Comparison of ENCODE assay signal across 23 cellular contexts in the genomic region with DNA sequence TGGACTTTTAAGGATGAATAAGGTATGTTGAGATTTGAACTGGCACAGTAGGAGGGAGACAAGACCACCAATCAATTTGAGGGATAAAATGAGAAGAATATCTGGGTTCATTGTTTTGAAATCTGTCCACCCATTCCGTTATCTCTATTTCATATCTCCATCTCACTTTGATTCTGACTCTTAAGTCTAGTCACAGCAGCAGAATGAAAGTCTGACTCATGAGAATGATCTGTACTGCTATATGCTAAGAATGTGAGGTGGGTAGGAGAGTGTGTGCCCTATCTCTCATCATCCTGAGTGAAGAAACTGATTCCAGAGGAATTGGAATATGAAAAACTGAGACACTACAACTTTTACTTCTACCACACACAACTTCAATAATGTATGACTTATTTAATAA.
A peak's percentile ranks its signal among the peaks of the same experiment; 100 is the strongest.
DNase-seq lines count a peak whose midpoint lies in the region; ATAC-seq and TF ChIP-seq lines count a peak whose summit lies in the region.
"Had no signal": no experiment of that assay in that cellular context is flagged by ENCODE, and none has a peak within 500 bp of the region (broad histone marks: within the 10 kb centered on the region; RNA-seq: fewer than 3 reads in every experiment).

No MANE protein-coding gene starts in this region.

- H3K27me3 ChIP-seq in RWPE2 (ENCODE audit: insufficient read depth, poor library complexity, severe bottlenecking) (no peaks in the 10 kb centered on the region), skeletal muscle satellite cell (ENCODE audit: control insufficient read depth, insufficient read depth, low read length) (no peaks in the 10 kb centered on the region)
- H3K27me3 ChIP-seq: adrenal gland, dorsolateral prefrontal cortex, MG63, neural progenitor cell, uterus had no signal

- peaks cover 37% of the 10 kb centered on the region for H3K4me1 ChIP-seq in RWPE2 (ENCODE audit: insufficient read depth, poor library complexity, severe bottlenecking)
- H3K4me1 ChIP-seq in skeletal muscle satellite cell (ENCODE audit: control insufficient read depth, insufficient read depth, low read length), result peaks cover 27% of the 10 kb centered on the region
- H3K4me1 ChIP-seq: adrenal gland, neural progenitor cell, uterus had no signal

- no peaks in the 10 kb centered on the region for H3K9me3 ChIP-seq in RWPE2 (ENCODE audit: severe bottlenecking)
- H3K9me3 ChIP-seq in skeletal muscle satellite cell (replicated peaks; ENCODE audit: low read length), result no peaks in the 10 kb centered on the region
- H3K9me3 ChIP-seq: adrenal gland, MG63, uterus had no signal

- peak overlapping the region; percentile 34 for H3K9ac ChIP-seq in skeletal muscle satellite cell (ENCODE audit: low read depth, low read length)
- H3K9ac ChIP-seq: neural progenitor cell had no signal

- TF ChIP-seq CTCF in RWPE2 (IDR thresholded peaks at IDR 0.05; ENCODE audit: poor library complexity, severe bottlenecking) (no peak), fibroblast of mammary gland (conservative IDR thresholded peaks at IDR 0.05; ENCODE audit: control insufficient read depth, insufficient read depth, low read depth, low read length) (no peak), GM10248 (IDR thresholded peaks at IDR 0.05; ENCODE audit: control extremely low read depth, extremely low read depth, low read depth, missing control alignments) (no peak)

- peak; percentile 44 for DNase-seq in HS-5 (ENCODE audit: low read depth)
- no peak for DNase-seq in RWPE2 (ENCODE audit: low spot score)
- DNase-seq in fibroblast of mammary gland (ENCODE audit: low read depth), result peak; percentile 57
- no peak for DNase-seq in Right ventricle myocardium superior
- DNase-seq in DMS114 treated with DMSO at 0.1 percent for 48 hours (lab: John Stamatoyannopoulos, UW; ENCODE audit: unreplicated experiment), result no peak
- no peak for DNase-seq in GM10248 (ENCODE audit: extremely low spot score)
- DNase-seq: activated CD4-positive, CD25-positive, alpha-beta regulatory T cell; activated CD8-positive, alpha-beta T cell treated with anti-CD3 and anti-CD28 coated beads, Interleukin-2, amount 10 ng/mL, durations not matched to agents 7 days and 5 days; adrenal gland; caudate nucleus; CD8-positive, alpha-beta T cell; DMS53; dorsolateral prefrontal cortex; foreskin melanocyte; hippocampal formation; MG63; NCI-H1417; NCI-H524 treated with DMSO at 0.1 percent for 48 hours; stimulated activated CD4-positive, alpha-beta T cell treated with anti-CD3 and anti-CD28 coated beads, Interleukin-1b, Interleukin-23, amount 100 ng/mL, for 48 hours; uterus had no signal

- CTCF ChIA-PET in GM10248 (lab: Yijun Ruan, JAX), result no interaction called here

- H3K36me3 ChIP-seq in RWPE2 (ENCODE audit: low read depth) (no peaks in the 10 kb centered on the region), skeletal muscle satellite cell (ENCODE audit: insufficient read depth, low read length) (no peaks in the 10 kb centered on the region)
- H3K36me3 ChIP-seq: adrenal gland, MG63, neural progenitor cell, uterus had no signal

- POLR2A ChIA-PET in GM10248 (lab: Yijun Ruan, JAX), result no interaction called here

- intact Hi-C loops in Right ventricle myocardium superior (cut with DNase I), result no loop called here

- peak overlapping the region; percentile 88 for H3K27ac ChIP-seq in RWPE2 (ENCODE audit: poor library complexity, severe bottlenecking)
- H3K27ac ChIP-seq: adrenal gland, dorsolateral prefrontal cortex, neural progenitor cell, uterus had no signal

- ATAC-seq in RWPE2 (ENCODE audit: low read depth) (peak; percentile 82), Right ventricle myocardium superior (ENCODE audit: poor library complexity) (no peak)
- ATAC-seq: activated CD8-positive, alpha-beta T cell treated with anti-CD3 and anti-CD28 coated beads, Interleukin-2, amount 10 ng/mL, durations not matched to agents 7 days and 5 days; CD8-positive, alpha-beta T cell had no signal

- H3K4me2 ChIP-seq in skeletal muscle satellite cell (ENCODE audit: low read length), result peak overlapping the region; percentile 3
- H3K4me2 ChIP-seq: neural progenitor cell had no signal

- H3K4me3 ChIP-seq in RWPE2 (ENCODE audit: severe bottlenecking) (no peak overlapping the region), fibroblast of mammary gland (ENCODE audit: control insufficient read depth, low read depth, low read length) (no peak overlapping the region), skeletal muscle satellite cell (ENCODE audit: low read length) (no peak overlapping the region)
- H3K4me3 ChIP-seq: adrenal gland, dorsolateral prefrontal cortex, lung, MG63, neural progenitor cell, uterus had no signal

Comparison
In these comparisons a context has a peak if more than half of its experiments do, and no peak if none do; other contexts are left out.
1. DNase-seq: peak in HS-5 (single experiment) and fibroblast of mammary gland (single experiment); none in RWPE2 (single experiment), Right ventricle myocardium superior (single experiment), DMS114 treated with DMSO at 0.1 percent for 48 hours (single experiment) and GM10248 (single experiment).